In genomic region chr13:23588576-23589141, GRCh38 we compare ENCODE assay signal across 12 cellular contexts. TPM values are rescaled to one million over a fixed set of nuclear protein-coding genes. Genes with fewer than 3 reads are reported as not detected.
"Had no signal": no experiment of that assay in that cellular context is flagged by ENCODE, and none has a peak within 500 bp of the region (broad histone marks: within the 10 kb centered on the region; RNA-seq: fewer than 3 reads in every experiment).

No MANE protein-coding gene starts in this region.

- H3K36me3 Mint-ChIP-seq: activated naive CD8-positive, alpha-beta T cell treated with anti-CD3 and anti-CD28 coated beads, Interleukin-2, amount 10 ng/mL, durations not matched to agents 7 days and 5 days; stimulated activated effector memory CD8-positive, alpha-beta T cell treated with anti-CD3 and anti-CD28 coated beads, Interleukin-12 subunit alpha, Interleukin-12 subunit beta, amount 100 ng/mL, for 72 hours had no signal

- H3K36me3 ChIP-seq: left lung, thoracic aorta had no signal

- H3K27ac Mint-ChIP-seq: activated naive CD8-positive, alpha-beta T cell treated with anti-CD3 and anti-CD28 coated beads, Interleukin-2, amount 10 ng/mL, durations not matched to agents 7 days and 5 days; stimulated activated effector memory CD8-positive, alpha-beta T cell treated with anti-CD3 and anti-CD28 coated beads, Interleukin-12 subunit alpha, Interleukin-12 subunit beta, amount 100 ng/mL, for 72 hours had no signal

- H3K4me3 ChIP-seq: esophagus squamous epithelium, left lung, thoracic aorta had no signal

- DNase-seq: activated CD4-positive, alpha-beta T cell treated with anti-CD3 and anti-CD28 coated beads, Interleukin-2, amount 50 U/mL, for 1 hour; activated CD8-positive, alpha-beta memory T cell treated with anti-CD3 and anti-CD28 coated beads for 24 hours; activated naive CD8-positive, alpha-beta T cell treated with anti-CD3 and anti-CD28 coated beads, Interleukin-2, amount 10 ng/mL, durations not matched to agents 7 days and 5 days; anterior cingulate cortex; cortex of kidney; effector CD4-positive, alpha-beta T cell; esophagus squamous epithelium; foreskin fibroblast; left lung; mesendoderm had no signal

- H3K4me3 Mint-ChIP-seq: activated naive CD8-positive, alpha-beta T cell treated with anti-CD3 and anti-CD28 coated beads, Interleukin-2, amount 10 ng/mL, durations not matched to agents 7 days and 5 days; stimulated activated effector memory CD8-positive, alpha-beta T cell treated with anti-CD3 and anti-CD28 coated beads, Interleukin-12 subunit alpha, Interleukin-12 subunit beta, amount 100 ng/mL, for 72 hours had no signal

- H3K9me3 Mint-ChIP-seq: activated naive CD8-positive, alpha-beta T cell treated with anti-CD3 and anti-CD28 coated beads, Interleukin-2, amount 10 ng/mL, durations not matched to agents 7 days and 5 days; stimulated activated effector memory CD8-positive, alpha-beta T cell treated with anti-CD3 and anti-CD28 coated beads, Interleukin-12 subunit alpha, Interleukin-12 subunit beta, amount 100 ng/mL, for 72 hours had no signal

- H3K4me1 Mint-ChIP-seq: activated naive CD8-positive, alpha-beta T cell treated with anti-CD3 and anti-CD28 coated beads, Interleukin-2, amount 10 ng/mL, durations not matched to agents 7 days and 5 days; stimulated activated effector memory CD8-positive, alpha-beta T cell treated with anti-CD3 and anti-CD28 coated beads, Interleukin-12 subunit alpha, Interleukin-12 subunit beta, amount 100 ng/mL, for 72 hours had no signal

- H3K9me3 ChIP-seq: esophagus squamous epithelium, left lung, thoracic aorta had no signal

- H3K27ac ChIP-seq: esophagus squamous epithelium, left lung, thoracic aorta had no signal

- H3K4me1 ChIP-seq: esophagus squamous epithelium had no signal

- H3K27me3 ChIP-seq: esophagus squamous epithelium, left lung had no signal

- ATAC-seq: left lung; stimulated activated effector memory CD8-positive, alpha-beta T cell treated with anti-CD3 and anti-CD28 coated beads, Interleukin-12 subunit alpha, Interleukin-12 subunit beta, amount 100 ng/mL, for 72 hours had no signal

RNA-seq across cellular contexts. Expression of gene TNFRSF19, which starts 18.4 kb away (rescaled TPM):
- total RNA-seq: activated naive CD8-positive, alpha-beta T cell treated with anti-CD3 and anti-CD28 coated beads, Interleukin-2, amount 10 ng/mL, durations not matched to agents 7 days and 5 days had no signal
